ENCODE assay signal across 9 cellular contexts in genomic region chr11:35082322-35083180, GRCh38. TPM values are rescaled to one million over a fixed set of nuclear protein-coding genes. Genes with fewer than 3 reads are reported as not detected.
DNase-seq lines count a peak whose midpoint lies in the region; ATAC-seq and FAIRE-seq lines count a peak whose summit lies in the region.
"Had no signal": no experiment of that assay in that cellular context is flagged by ENCODE, and none has a peak within 500 bp of the region (broad histone marks: within the 10 kb centered on the region; RNA-seq: fewer than 3 reads in every experiment).

No MANE protein-coding gene starts in this region.

- peak; percentile 13 for DNase-seq in NCI-H2029 (lab: John Stamatoyannopoulos, UW)
- no peak for DNase-seq in NCI-H2029 treated with DMSO at 0.1 percent for 48 hours (lab: John Stamatoyannopoulos, UW)
- peak; percentile 90 for DNase-seq in RCC 7860 (ENCODE audit: low spot score)
- DNase-seq in activated effector memory CD4-positive, alpha-beta T cell treated with anti-CD3 and anti-CD28 coated beads, Interleukin-2, amount 50 U/mL, for 16 hours = peak; percentile 91
- DNase-seq in Right ventricle myocardium inferior (ENCODE audit: missing footprints) = peak; percentile 87
- no peak for DNase-seq in hippocampal formation (lab: John Stamatoyannopoulos, UW)

- H3K4me1 ChIP-seq in skeletal muscle satellite cell (ENCODE audit: control insufficient read depth, insufficient read depth, low read length) = peaks cover 59% of the 10 kb centered on the region

- no peaks in the 10 kb centered on the region for H3K27me3 ChIP-seq in skeletal muscle satellite cell (ENCODE audit: control insufficient read depth, insufficient read depth, low read length)

- H3K9me3 ChIP-seq in skeletal muscle satellite cell (replicated peaks; ENCODE audit: low read length) = no peaks in the 10 kb centered on the region

- peak overlapping the region; percentile 75 for H3K9ac ChIP-seq in skeletal muscle satellite cell (ENCODE audit: low read depth, low read length)

- no peaks in the 10 kb centered on the region for H3K36me3 ChIP-seq in skeletal muscle satellite cell (ENCODE audit: insufficient read depth, low read length)

- ATAC-seq in HG03039 (IDR thresholded peaks at IDR 0.05; ENCODE audit: unreplicated experiment) (peak; percentile 74), Right ventricle myocardium inferior (peak; percentile 63)

- peak overlapping the region; percentile 70 for H3K4me2 ChIP-seq in skeletal muscle satellite cell (ENCODE audit: low read length)

- intact Hi-C loops in Right ventricle myocardium inferior (cut with DNase I) = loop anchor here (10.0 kb wide), 2 partner anchors 152 to 168 kb away; partner anchors contain the start of genes APIP and PDHX

- H3K4me3 ChIP-seq in skeletal muscle satellite cell (ENCODE audit: low read length) = peak overlapping the region; percentile 25

- FAIRE-seq in RCC 7860 (lab: Jason Lieb, UNC) = peak; percentile 82
- FAIRE-seq: A204.1 had no signal

RNA-seq across cellular contexts. Expression of gene CD44, which starts 56.4 kb away (rescaled TPM):
- total RNA-seq in Right ventricle myocardium inferior = 19.9 TPM
- total RNA-seq in skeletal muscle satellite cell (2012; rRNA removed) = 298 TPM in 2 replicates

Comparison
In these comparisons a context has a peak if more than half of its experiments do, and no peak if none do; other contexts are left out.
1. DNase-seq: peak in NCI-H2029 (single experiment), RCC 7860 (single experiment), activated effector memory CD4-positive, alpha-beta T cell treated with anti-CD3 and anti-CD28 coated beads, Interleukin-2, amount 50 U/mL, for 16 hours (single experiment) and Right ventricle myocardium inferior (single experiment); none in NCI-H2029 treated with DMSO at 0.1 percent for 48 hours (single experiment) and hippocampal formation (0 of 2).